In the genomic region with DNA sequence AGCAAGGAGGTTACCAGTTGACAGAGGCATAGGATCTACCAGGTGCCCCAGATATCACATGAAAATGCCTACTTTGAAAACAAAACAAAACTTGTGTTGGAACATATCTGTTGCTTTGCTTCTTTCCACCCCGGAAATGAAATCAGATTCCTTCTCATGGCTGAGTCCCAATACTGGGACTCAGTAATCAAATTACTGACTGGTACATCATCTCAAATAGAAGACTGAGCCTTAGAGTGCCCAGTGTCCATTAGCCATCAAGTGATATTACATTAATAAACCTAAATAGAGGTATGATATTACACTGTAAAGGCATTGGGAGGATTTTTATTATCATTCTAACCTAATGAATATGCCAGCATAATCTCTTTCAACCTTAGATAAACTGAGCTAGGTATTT, we compare ENCODE assay signal across 1 cellular context.
TF ChIP-seq lines count a peak whose summit lies in the region.

No MANE protein-coding gene starts in this region.

TF ChIP-seq in K562, 482 proteins besides CTCF, POLR2A, EP300 and RAD21 (continued from another document):
- TF ChIP-seq NFE2L1 (tag; IDR thresholded peaks at IDR 0.05; ENCODE audit: borderline replicate concordance, low read depth): no peak
- TF ChIP-seq L3MBTL2 (IDR thresholded peaks at IDR 0.05): no peak
TF ChIP-seq in K562: peak in this region for 0.
